Comparison of ENCODE assay signal across 21 cellular contexts in genomic region chr1:168245042-168245441, GRCh38.
"Had no signal": no experiment of that assay in that cellular context is flagged by ENCODE, and none has a peak within 500 bp of the region (broad histone marks: within the 10 kb centered on the region; RNA-seq: fewer than 3 reads in every experiment).

No MANE protein-coding gene starts in this region.

- H3K27me3 ChIP-seq: brain microvascular endothelial cell, colonic mucosa, spleen had no signal

- H3K27ac ChIP-seq: brain microvascular endothelial cell, colonic mucosa had no signal

- DNase-seq: activated CD4-positive, alpha-beta T cell treated with anti-CD3 and anti-CD28 coated beads, Interleukin-2, amount 50 U/mL, for 4 hours; activated CD4-positive, CD25-positive, alpha-beta regulatory T cell treated with anti-CD3 and anti-CD28 coated beads, Interleukin-2, amount 50 U/mL, for 72 hours; activated naive CD4-positive, alpha-beta T cell treated with anti-CD3 and anti-CD28 coated beads, Interleukin-2, amount 10 ng/mL, durations not matched to agents 7 days and 5 days; activated naive CD8-positive, alpha-beta T cell treated with anti-CD3 and anti-CD28 coated beads, Interleukin-2, amount 50 U/mL, for 24 hours; aorta; brain microvascular endothelial cell; colonic mucosa; erythroblast; foreskin melanocyte; hypothalamus; midbrain; nucleus accumbens; posterior cingulate gyrus; spleen; stimulated activated CD4-positive, alpha-beta T cell treated with anti-CD3 and anti-CD28 coated beads, Interleukin-4, amount 100 ng/mL, for 4 hours; T1000 had no signal

- ATAC-seq: activated naive CD8-positive, alpha-beta T cell treated with anti-CD3 and anti-CD28 coated beads, Interleukin-2, amount 50 U/mL, for 24 hours; activated T-helper 17 cell treated with anti-CD3 and anti-CD28 coated beads, Interleukin-2, amount 50 U/mL, for 72 hours; stimulated activated memory B cell treated with anti-CD40 and anti-IgM and Interleukin-4, amounts not matched to agents 10 μg/mL and 1 μg/mL and 100 μg/mL, for 72 hours had no signal

- H3K4me1 ChIP-seq: colonic mucosa had no signal

- H3K27me3 Mint-ChIP-seq: activated naive CD4-positive, alpha-beta T cell treated with anti-CD3 and anti-CD28 coated beads, Interleukin-2, amount 10 ng/mL, durations not matched to agents 7 days and 5 days; activated naive CD8-positive, alpha-beta T cell treated with anti-CD3 and anti-CD28 coated beads, Interleukin-2, amount 50 U/mL, for 24 hours; activated T-helper 17 cell treated with anti-CD3 and anti-CD28 coated beads, Interleukin-2, amount 50 U/mL, for 72 hours; central memory CD8-positive, alpha-beta T cell; stimulated activated memory B cell treated with anti-CD40 and anti-IgM and Interleukin-4, amounts not matched to agents 10 μg/mL and 1 μg/mL and 100 μg/mL, for 72 hours had no signal

- H3K9me3 ChIP-seq: colonic mucosa, spleen had no signal

- H3K4me3 ChIP-seq: colonic mucosa, spleen had no signal

- H3K4me3 Mint-ChIP-seq: activated naive CD4-positive, alpha-beta T cell treated with anti-CD3 and anti-CD28 coated beads, Interleukin-2, amount 10 ng/mL, durations not matched to agents 7 days and 5 days; activated naive CD8-positive, alpha-beta T cell treated with anti-CD3 and anti-CD28 coated beads, Interleukin-2, amount 50 U/mL, for 24 hours; central memory CD8-positive, alpha-beta T cell; nephron; stimulated activated memory B cell treated with anti-CD40 and anti-IgM and Interleukin-4, amounts not matched to agents 10 μg/mL and 1 μg/mL and 100 μg/mL, for 72 hours had no signal

- H3K9me3 Mint-ChIP-seq: activated naive CD4-positive, alpha-beta T cell treated with anti-CD3 and anti-CD28 coated beads, Interleukin-2, amount 10 ng/mL, durations not matched to agents 7 days and 5 days; activated naive CD8-positive, alpha-beta T cell treated with anti-CD3 and anti-CD28 coated beads, Interleukin-2, amount 50 U/mL, for 24 hours; activated T-helper 17 cell treated with anti-CD3 and anti-CD28 coated beads, Interleukin-2, amount 50 U/mL, for 72 hours; central memory CD8-positive, alpha-beta T cell; nephron; stimulated activated memory B cell treated with anti-CD40 and anti-IgM and Interleukin-4, amounts not matched to agents 10 μg/mL and 1 μg/mL and 100 μg/mL, for 72 hours had no signal

- FAIRE-seq: keratinocyte had no signal

- H3K27ac Mint-ChIP-seq: activated naive CD4-positive, alpha-beta T cell treated with anti-CD3 and anti-CD28 coated beads, Interleukin-2, amount 10 ng/mL, durations not matched to agents 7 days and 5 days; activated naive CD8-positive, alpha-beta T cell treated with anti-CD3 and anti-CD28 coated beads, Interleukin-2, amount 50 U/mL, for 24 hours; stimulated activated memory B cell treated with anti-CD40 and anti-IgM and Interleukin-4, amounts not matched to agents 10 μg/mL and 1 μg/mL and 100 μg/mL, for 72 hours had no signal
